ENCODE assay signal across 8 cellular contexts in the genomic region with DNA sequence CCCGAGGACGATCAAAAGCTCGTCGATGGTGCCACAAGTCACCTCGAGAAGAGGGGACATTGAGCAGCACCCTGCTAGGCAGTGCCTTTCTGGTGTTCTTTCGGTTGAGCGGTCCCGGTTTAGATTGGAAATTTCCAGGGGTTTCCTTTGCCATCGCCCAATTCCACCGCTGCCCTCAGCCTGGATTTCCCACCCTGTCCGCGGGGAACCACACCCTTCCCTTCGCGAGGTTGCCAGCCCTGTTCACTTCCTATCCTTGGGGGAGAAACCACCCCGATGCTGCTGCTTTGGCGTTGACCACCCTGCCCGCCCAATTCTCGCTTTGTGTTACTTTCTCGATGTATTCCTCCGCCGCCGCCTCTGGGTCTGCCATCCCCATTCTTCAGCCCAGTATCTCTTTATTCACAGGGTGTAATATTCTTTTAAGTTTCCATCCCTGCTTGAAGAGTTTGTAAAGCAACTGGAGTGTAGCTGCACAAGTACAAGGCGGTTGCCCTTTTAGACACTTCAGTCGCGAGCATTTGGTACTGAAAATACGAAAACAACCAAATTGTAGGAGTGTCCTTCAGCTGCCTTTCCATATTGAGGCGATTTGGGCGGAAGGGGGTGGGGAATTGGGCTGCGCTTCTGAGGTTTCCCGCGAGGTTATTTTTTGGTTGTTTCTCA. TPM values are rescaled to one million over a fixed set of nuclear protein-coding genes. Genes with fewer than 3 reads are reported as not detected.
A peak's percentile ranks its signal among the peaks of the same experiment; 100 is the strongest.
DNase-seq lines count a peak whose midpoint lies in the region; FAIRE-seq and TF ChIP-seq lines count a peak whose summit lies in the region.

No MANE protein-coding gene starts in this region.

- H3K27ac ChIP-seq in DOHH2 (ENCODE audit: low read depth, low read length), result peak overlapping the region; percentile 74
- peak overlapping the region; percentile 62 to 94 (median 90) for H3K27ac ChIP-seq in skin epidermis

- TF ChIP-seq CTCF in DOHH2 (IDR thresholded peaks at IDR 0.05; ENCODE audit: low read depth, low read length, poor library complexity, severe bottlenecking), result no peak
- TF ChIP-seq CTCF in MCF 10A (IDR thresholded peaks at IDR 0.05; ENCODE audit: unreplicated experiment), result no peak

- H3F3A ChIP-seq in DOHH2 (ENCODE audit: control insufficient read depth, insufficient read depth), result no peaks in the 10 kb centered on the region

- H3K4me3 ChIP-seq in DOHH2 (ENCODE audit: low read length) (peak overlapping the region; percentile 96), MG63 (peak overlapping the region; percentile 72), skin epidermis (peak overlapping the region; percentile 45 to 69 (median 57))

- H3K4me2 ChIP-seq in DOHH2 (ENCODE audit: low read length), result peak overlapping the region; percentile 89

- no peaks in the 10 kb centered on the region for H3K36me3 Mint-ChIP-seq in MCF 10A (ENCODE audit: insufficient read depth, unreplicated experiment)

- H3K79me2 ChIP-seq in DOHH2 (ENCODE audit: control insufficient read depth, low read length), result peaks cover 72% of the 10 kb centered on the region

- no peaks in the 10 kb centered on the region for H3K9me2 ChIP-seq in DOHH2 (replicated peaks; ENCODE audit: control insufficient read depth, low read length)

- intact Hi-C loops in MCF 10A (cut with micrococcal nuclease), result no loop called here

- H3K27me3 ChIP-seq in DOHH2 (ENCODE audit: control insufficient read depth, low read length), result no peaks in the 10 kb centered on the region
- no peaks in the 10 kb centered on the region for H3K27me3 ChIP-seq in MG63

- POLR2A ChIA-PET in MCF 10A (lab: Yijun Ruan, JAX), result interaction anchor here (0.9 to 6.2 kb wide), 11 partner anchors 9 to 250 kb away, joined by 3 to 171 read pairs (median 11); a partner anchor contains a TSS

- H3K9me3 ChIP-seq in DOHH2 (ENCODE audit: control insufficient read depth, insufficient read depth, low read length) (no peaks in the 10 kb centered on the region), MG63 (no peaks in the 10 kb centered on the region)

- no peaks in the 10 kb centered on the region for H3K9me3 Mint-ChIP-seq in MCF 10A (ENCODE audit: unreplicated experiment)

- no peaks in the 10 kb centered on the region for H3K27me3 Mint-ChIP-seq in MCF 10A (ENCODE audit: insufficient read depth, unreplicated experiment)

- CTCF ChIA-PET in MCF 10A (lab: Yijun Ruan, JAX), result interaction anchor here (1.5 kb wide), 1 partner anchor 11 kb away, joined by 8 read pairs; no protein-coding TSS in a partner anchor

- no peak for FAIRE-seq in GM12892 (lab: Jason Lieb, UNC)

- peak overlapping the region; percentile 100 for H3K4me3 Mint-ChIP-seq in MCF 10A (ENCODE audit: unreplicated experiment)

- DNase-seq in MG63, result peak; percentile 55
- DNase-seq in T-helper 22 cell (ENCODE audit: low read depth), result peak; percentile 32
- DNase-seq in MCF 10A (ENCODE audit: unreplicated experiment), result peak; percentile 53
- peak; percentile 13 for DNase-seq in iPS-NIHi7 (ENCODE audit: extremely low spot score)
- no peak for DNase-seq in HuH-7 (ENCODE audit: low spot score)
- no peak for DNase-seq in GM12892 (ENCODE audit: insufficient read length)

- H3K4me1 ChIP-seq in DOHH2 (ENCODE audit: control insufficient read depth, low read length), result peaks cover 43% of the 10 kb centered on the region

- H3K27ac Mint-ChIP-seq in MCF 10A (ENCODE audit: low read depth, unreplicated experiment), result peak overlapping the region; percentile 93

- H3K36me3 ChIP-seq in DOHH2 (ENCODE audit: control insufficient read depth, low read length) (peaks cover 53% of the 10 kb centered on the region), MG63 (peaks cover 18% of the 10 kb centered on the region)

- no peaks in the 10 kb centered on the region for H3K4me1 Mint-ChIP-seq in MCF 10A (ENCODE audit: insufficient read depth, unreplicated experiment)

- TF ChIP-seq POLR2A in GM12892 (IDR thresholded peaks at IDR 0.05; ENCODE audit: low read depth, low read length), result no peak

- peaks cover 10% of the 10 kb centered on the region; the same call in 1 of the 2 replicates for H4K20me1 ChIP-seq in DOHH2 (ENCODE audit: control insufficient read depth, insufficient read depth, low read depth, low read length)

- BruUV-seq in MCF 10A (replicated peaks; lab: Mats Ljungman, UMichigan), result no TSS peak

RNA-seq across cellular contexts. Expression of a gene that starts 1.1 kb away (rescaled TPM):
- 47.0 and 68.8 TPM in 2 replicates for total RNA-seq in MG63 (2014; rRNA removed; shearing (Covaris generic); ENCODE audit: low replicate concordance)
- total RNA-seq in MCF 10A (2022), result 282 and 300 TPM in 2 replicates
- 86.4 TPM for polyA plus RNA-seq in GM12892 (2012; ENCODE audit: missing spikeins)

RNA-seq across cellular contexts. Expression of a gene that starts 44.3 kb away (rescaled TPM):
- total RNA-seq in MG63 (2014; rRNA removed; shearing (Covaris generic); ENCODE audit: low replicate concordance), result 1.1 and 1.4 TPM in 2 replicates
- total RNA-seq in MCF 10A (2022), result 3.4 and 3.8 TPM in 2 replicates
- polyA plus RNA-seq in GM12892 (2012; ENCODE audit: missing spikeins), result 1.2 TPM

Comparison
In these comparisons a context has a peak if more than half of its experiments do, and no peak if none do; other contexts are left out.
1. DNase-seq: peak in MG63 (single experiment), T-helper 22 cell (single experiment), MCF 10A (single experiment) and iPS-NIHi7 (single experiment); none in HuH-7 (single experiment) and GM12892 (single experiment).
2. Peak in every context shown above with its lines, with median percentiles within 50 percentile points of each other: H3K4me3 ChIP-seq.